1 cellular context compared by ENCODE assay signal in the genomic region with DNA sequence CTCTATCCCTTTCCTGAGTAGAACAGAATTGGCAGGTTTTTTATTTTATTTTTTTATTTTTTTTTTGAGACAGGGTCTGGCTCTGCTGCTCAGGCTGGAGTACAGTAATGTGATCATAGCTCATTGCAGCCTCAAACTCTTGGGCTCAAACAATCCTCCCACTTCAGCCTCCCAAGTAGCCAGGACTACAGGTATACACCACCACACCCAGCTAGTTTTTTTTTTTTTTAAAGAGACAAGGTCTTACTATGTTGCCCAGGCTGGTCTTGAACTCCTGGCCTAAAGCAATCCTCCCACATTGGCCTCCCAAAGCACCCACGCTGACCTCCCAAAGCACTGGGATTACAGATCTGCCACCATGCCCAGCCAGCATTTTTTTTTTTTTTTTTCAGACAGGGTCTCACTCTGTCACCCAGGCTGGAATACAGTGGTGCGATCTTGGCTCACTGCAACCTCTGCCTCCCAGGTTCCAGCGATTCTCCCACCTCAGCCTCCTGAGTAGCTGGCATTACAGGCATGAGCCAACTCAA. TPM values are rescaled to one million over a fixed set of nuclear protein-coding genes. Genes with fewer than 3 reads are reported as not detected.
"Had no signal": no experiment of that assay in that cellular context is flagged by ENCODE, and none has a peak within 500 bp of the region (broad histone marks: within the 10 kb centered on the region; RNA-seq: fewer than 3 reads in every experiment).

No MANE protein-coding gene starts in this region.

RNA-seq across cellular contexts. Expression of gene MYO1A, which starts 24.1 kb away (rescaled TPM):
- total RNA-seq: temporal lobe had no signal
